1 cellular context compared by ENCODE assay signal in genomic region chr19:48110350-48110966, GRCh38.
A peak's percentile ranks its signal among the peaks of the same experiment; 100 is the strongest.
TF ChIP-seq lines count a peak whose summit lies in the region.

A gene with protein sequence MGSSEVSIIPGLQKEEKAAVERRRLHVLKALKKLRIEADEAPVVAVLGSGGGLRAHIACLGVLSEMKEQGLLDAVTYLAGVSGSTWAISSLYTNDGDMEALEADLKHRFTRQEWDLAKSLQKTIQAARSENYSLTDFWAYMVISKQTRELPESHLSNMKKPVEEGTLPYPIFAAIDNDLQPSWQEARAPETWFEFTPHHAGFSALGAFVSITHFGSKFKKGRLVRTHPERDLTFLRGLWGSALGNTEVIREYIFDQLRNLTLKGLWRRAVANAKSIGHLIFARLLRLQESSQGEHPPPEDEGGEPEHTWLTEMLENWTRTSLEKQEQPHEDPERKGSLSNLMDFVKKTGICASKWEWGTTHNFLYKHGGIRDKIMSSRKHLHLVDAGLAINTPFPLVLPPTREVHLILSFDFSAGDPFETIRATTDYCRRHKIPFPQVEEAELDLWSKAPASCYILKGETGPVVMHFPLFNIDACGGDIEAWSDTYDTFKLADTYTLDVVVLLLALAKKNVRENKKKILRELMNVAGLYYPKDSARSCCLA (minus strand): TSS chr19:48110817. CDS start chr19:48106529, 4,288 bp downstream.

TF ChIP-seq in HEK293, 187 proteins besides CTCF, POLR2A, EP300 and RAD21 (continued from another document and continues in another):
- TF ChIP-seq, protein P1, sequence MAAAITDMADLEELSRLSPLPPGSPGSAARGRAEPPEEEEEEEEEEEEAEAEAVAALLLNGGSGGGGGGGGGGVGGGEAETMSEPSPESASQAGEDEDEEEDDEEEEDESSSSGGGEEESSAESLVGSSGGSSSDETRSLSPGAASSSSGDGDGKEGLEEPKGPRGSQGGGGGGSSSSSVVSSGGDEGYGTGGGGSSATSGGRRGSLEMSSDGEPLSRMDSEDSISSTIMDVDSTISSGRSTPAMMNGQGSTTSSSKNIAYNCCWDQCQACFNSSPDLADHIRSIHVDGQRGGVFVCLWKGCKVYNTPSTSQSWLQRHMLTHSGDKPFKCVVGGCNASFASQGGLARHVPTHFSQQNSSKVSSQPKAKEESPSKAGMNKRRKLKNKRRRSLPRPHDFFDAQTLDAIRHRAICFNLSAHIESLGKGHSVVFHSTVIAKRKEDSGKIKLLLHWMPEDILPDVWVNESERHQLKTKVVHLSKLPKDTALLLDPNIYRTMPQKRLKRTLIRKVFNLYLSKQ (tag by site-specific recombination; IDR thresholded peaks at IDR 0.05; ENCODE audit: borderline replicate concordance): no peak
- TF ChIP-seq, protein P2, sequence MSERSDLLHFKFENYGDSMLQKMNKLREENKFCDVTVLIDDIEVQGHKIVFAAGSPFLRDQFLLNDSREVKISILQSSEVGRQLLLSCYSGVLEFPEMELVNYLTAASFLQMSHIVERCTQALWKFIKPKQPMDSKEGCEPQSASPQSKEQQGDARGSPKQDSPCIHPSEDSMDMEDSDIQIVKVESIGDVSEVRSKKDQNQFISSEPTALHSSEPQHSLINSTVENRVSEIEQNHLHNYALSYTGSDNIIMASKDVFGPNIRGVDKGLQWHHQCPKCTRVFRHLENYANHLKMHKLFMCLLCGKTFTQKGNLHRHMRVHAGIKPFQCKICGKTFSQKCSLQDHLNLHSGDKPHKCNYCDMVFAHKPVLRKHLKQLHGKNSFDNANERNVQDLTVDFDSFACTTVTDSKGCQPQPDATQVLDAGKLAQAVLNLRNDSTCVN (tag by site-specific recombination; optimal IDR thresholded peaks at IDR 0.05): no peak
- TF ChIP-seq SP7 (tag by site-specific recombination; IDR thresholded peaks at IDR 0.05): peak; percentile 66
- TF ChIP-seq BCL11A (tag by site-specific recombination; IDR thresholded peaks at IDR 0.05; ENCODE audit: low read depth): no peak
- no peak for TF ChIP-seq ZNF701 (tag by site-specific recombination; IDR thresholded peaks at IDR 0.05)
- peak; percentile 76 for TF ChIP-seq ZBTB11 (tag by site-specific recombination; conservative IDR thresholded peaks at IDR 0.05; ENCODE audit: low read depth)
- TF ChIP-seq ZBTB20 (tag by site-specific recombination; IDR thresholded peaks at IDR 0.05): no peak; the same call in 1 of the 2 replicates
- TF ChIP-seq, protein P3, sequence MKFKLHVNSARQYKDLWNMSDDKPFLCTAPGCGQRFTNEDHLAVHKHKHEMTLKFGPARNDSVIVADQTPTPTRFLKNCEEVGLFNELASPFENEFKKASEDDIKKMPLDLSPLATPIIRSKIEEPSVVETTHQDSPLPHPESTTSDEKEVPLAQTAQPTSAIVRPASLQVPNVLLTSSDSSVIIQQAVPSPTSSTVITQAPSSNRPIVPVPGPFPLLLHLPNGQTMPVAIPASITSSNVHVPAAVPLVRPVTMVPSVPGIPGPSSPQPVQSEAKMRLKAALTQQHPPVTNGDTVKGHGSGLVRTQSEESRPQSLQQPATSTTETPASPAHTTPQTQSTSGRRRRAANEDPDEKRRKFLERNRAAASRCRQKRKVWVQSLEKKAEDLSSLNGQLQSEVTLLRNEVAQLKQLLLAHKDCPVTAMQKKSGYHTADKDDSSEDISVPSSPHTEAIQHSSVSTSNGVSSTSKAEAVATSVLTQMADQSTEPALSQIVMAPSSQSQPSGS (tag by site-specific recombination; IDR thresholded peaks at IDR 0.05; ENCODE audit: low read depth): peak; percentile 85
- no peak for TF ChIP-seq ZNF555 (tag by site-specific recombination; conservative IDR thresholded peaks at IDR 0.05)
- no peak for TF ChIP-seq ZNF214 (tag by site-specific recombination; IDR thresholded peaks at IDR 0.05; ENCODE audit: borderline replicate concordance)
- TF ChIP-seq ZFHX2 (tag by site-specific recombination; conservative IDR thresholded peaks at IDR 0.05): no peak
- TF ChIP-seq, protein P4, sequence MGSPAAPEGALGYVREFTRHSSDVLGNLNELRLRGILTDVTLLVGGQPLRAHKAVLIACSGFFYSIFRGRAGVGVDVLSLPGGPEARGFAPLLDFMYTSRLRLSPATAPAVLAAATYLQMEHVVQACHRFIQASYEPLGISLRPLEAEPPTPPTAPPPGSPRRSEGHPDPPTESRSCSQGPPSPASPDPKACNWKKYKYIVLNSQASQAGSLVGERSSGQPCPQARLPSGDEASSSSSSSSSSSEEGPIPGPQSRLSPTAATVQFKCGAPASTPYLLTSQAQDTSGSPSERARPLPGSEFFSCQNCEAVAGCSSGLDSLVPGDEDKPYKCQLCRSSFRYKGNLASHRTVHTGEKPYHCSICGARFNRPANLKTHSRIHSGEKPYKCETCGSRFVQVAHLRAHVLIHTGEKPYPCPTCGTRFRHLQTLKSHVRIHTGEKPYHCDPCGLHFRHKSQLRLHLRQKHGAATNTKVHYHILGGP (tag by site-specific recombination; IDR thresholded peaks at IDR 0.05): no peak
- no peak for TF ChIP-seq ZNF132 (tag by site-specific recombination; IDR thresholded peaks at IDR 0.05; ENCODE audit: borderline replicate concordance)
- TF ChIP-seq, protein P5, sequence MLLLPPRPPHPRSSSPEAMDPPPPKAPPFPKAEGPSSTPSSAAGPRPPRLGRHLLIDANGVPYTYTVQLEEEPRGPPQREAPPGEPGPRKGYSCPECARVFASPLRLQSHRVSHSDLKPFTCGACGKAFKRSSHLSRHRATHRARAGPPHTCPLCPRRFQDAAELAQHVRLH (tag by site-specific recombination; IDR thresholded peaks at IDR 0.05): no peak
- TF ChIP-seq ZNF10 (tag by site-specific recombination; IDR thresholded peaks at IDR 0.05): 0 out of 2 replicates have a peak, but pooled peaks have one; percentile 34
- TF ChIP-seq ZNF473 (tag by site-specific recombination; IDR thresholded peaks at IDR 0.05): no peak
- no peak for TF ChIP-seq ZNF138 (tag by site-specific recombination; IDR thresholded peaks at IDR 0.05; ENCODE audit: borderline replicate concordance)
- no peak for TF ChIP-seq ZNF658 (tag by site-specific recombination; IDR thresholded peaks at IDR 0.05)
- no peak for TF ChIP-seq ZNF426 (tag by site-specific recombination; IDR thresholded peaks at IDR 0.05)
- no peak for TF ChIP-seq OVOL3 (tag by site-specific recombination; IDR thresholded peaks at IDR 0.05)
- TF ChIP-seq ZBTB17 (tag by site-specific recombination; IDR thresholded peaks at IDR 0.05): peak; percentile 81
- no peak for TF ChIP-seq OSR2 (tag by site-specific recombination; IDR thresholded peaks at IDR 0.05)
- no peak for TF ChIP-seq MYNN (tag by site-specific recombination; IDR thresholded peaks at IDR 0.05; ENCODE audit: borderline replicate concordance)
- TF ChIP-seq, protein P6, sequence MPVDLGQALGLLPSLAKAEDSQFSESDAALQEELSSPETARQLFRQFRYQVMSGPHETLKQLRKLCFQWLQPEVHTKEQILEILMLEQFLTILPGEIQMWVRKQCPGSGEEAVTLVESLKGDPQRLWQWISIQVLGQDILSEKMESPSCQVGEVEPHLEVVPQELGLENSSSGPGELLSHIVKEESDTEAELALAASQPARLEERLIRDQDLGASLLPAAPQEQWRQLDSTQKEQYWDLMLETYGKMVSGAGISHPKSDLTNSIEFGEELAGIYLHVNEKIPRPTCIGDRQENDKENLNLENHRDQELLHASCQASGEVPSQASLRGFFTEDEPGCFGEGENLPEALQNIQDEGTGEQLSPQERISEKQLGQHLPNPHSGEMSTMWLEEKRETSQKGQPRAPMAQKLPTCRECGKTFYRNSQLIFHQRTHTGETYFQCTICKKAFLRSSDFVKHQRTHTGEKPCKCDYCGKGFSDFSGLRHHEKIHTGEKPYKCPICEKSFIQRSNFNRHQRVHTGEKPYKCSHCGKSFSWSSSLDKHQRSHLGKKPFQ (tag by site-specific recombination; IDR thresholded peaks at IDR 0.05): no peak
- TF ChIP-seq ZNF830 (tag by site-specific recombination; IDR thresholded peaks at IDR 0.05; ENCODE audit: low read depth): no peak
- no peak for TF ChIP-seq ZNF777 (tag by site-specific recombination; IDR thresholded peaks at IDR 0.05; ENCODE audit: borderline replicate concordance)
- TF ChIP-seq ZNF48 (tag by site-specific recombination; IDR thresholded peaks at IDR 0.05): no peak
- no peak for TF ChIP-seq ZNF510 (tag by site-specific recombination; IDR thresholded peaks at IDR 0.05; ENCODE audit: insufficient replicate concordance)
- TF ChIP-seq ZSCAN16 (tag by site-specific recombination; IDR thresholded peaks at IDR 0.05): no peak
- no peak for TF ChIP-seq ZNF24 (tag by site-specific recombination; IDR thresholded peaks at IDR 0.05)
- peak; percentile 18 for TF ChIP-seq KLF16 (tag by site-specific recombination; IDR thresholded peaks at IDR 0.05)
- TF ChIP-seq ZNF202 (tag by site-specific recombination; IDR thresholded peaks at IDR 0.05; ENCODE audit: borderline replicate concordance): no peak
- TF ChIP-seq, protein P7, sequence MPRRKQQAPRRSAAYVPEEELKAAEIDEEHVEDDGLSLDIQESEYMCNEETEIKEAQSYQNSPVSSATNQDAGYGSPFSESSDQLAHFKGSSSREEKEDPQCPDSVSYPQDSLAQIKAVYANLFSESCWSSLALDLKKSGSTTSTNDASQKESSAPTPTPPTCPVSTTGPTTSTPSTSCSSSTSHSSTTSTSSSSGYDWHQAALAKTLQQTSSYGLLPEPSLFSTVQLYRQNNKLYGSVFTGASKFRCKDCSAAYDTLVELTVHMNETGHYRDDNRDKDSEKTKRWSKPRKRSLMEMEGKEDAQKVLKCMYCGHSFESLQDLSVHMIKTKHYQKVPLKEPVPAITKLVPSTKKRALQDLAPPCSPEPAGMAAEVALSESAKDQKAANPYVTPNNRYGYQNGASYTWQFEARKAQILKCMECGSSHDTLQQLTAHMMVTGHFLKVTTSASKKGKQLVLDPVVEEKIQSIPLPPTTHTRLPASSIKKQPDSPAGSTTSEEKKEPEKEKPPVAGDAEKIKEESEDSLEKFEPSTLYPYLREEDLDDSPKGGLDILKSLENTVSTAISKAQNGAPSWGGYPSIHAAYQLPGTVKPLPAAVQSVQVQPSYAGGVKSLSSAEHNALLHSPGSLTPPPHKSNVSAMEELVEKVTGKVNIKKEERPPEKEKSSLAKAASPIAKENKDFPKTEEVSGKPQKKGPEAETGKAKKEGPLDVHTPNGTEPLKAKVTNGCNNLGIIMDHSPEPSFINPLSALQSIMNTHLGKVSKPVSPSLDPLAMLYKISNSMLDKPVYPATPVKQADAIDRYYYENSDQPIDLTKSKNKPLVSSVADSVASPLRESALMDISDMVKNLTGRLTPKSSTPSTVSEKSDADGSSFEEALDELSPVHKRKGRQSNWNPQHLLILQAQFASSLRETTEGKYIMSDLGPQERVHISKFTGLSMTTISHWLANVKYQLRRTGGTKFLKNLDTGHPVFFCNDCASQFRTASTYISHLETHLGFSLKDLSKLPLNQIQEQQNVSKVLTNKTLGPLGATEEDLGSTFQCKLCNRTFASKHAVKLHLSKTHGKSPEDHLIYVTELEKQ (tag by site-specific recombination; IDR thresholded peaks at IDR 0.05; ENCODE audit: borderline replicate concordance): no peak
- 0 out of 2 replicates have a peak, but pooled peaks have one; percentile 51 for TF ChIP-seq ZBTB21 (tag by site-specific recombination; IDR thresholded peaks at IDR 0.05)
- TF ChIP-seq ZNF394 (tag by site-specific recombination; IDR thresholded peaks at IDR 0.05; ENCODE audit: borderline replicate concordance): peak; percentile 61; the same call in 1 of the 2 replicates
- no peak for TF ChIP-seq KLF17 (tag by site-specific recombination; IDR thresholded peaks at IDR 0.05)
- TF ChIP-seq ZNF645 (tag by site-specific recombination; IDR thresholded peaks at IDR 0.05): no peak
- no peak for TF ChIP-seq ELK4 (IDR thresholded peaks at IDR 0.05; ENCODE audit: borderline replicate concordance, low read depth, low read length)
